Comparison of ENCODE assay signal across 22 cellular contexts in genomic region chr10:121179006-121179405, GRCh38.
A peak's percentile ranks its signal among the peaks of the same experiment; 100 is the strongest.
DNase-seq lines count a peak whose midpoint lies in the region; ATAC-seq, FAIRE-seq and TF ChIP-seq lines count a peak whose summit lies in the region.
"Had no signal": no experiment of that assay in that cellular context is flagged by ENCODE, and none has a peak within 500 bp of the region (broad histone marks: within the 10 kb centered on the region; RNA-seq: fewer than 3 reads in every experiment).

No MANE protein-coding gene starts in this region.

- peak overlapping the region; percentile 65 for H2AFZ ChIP-seq in mammary epithelial cell (ENCODE audit: low read depth, low read length)
- H2AFZ ChIP-seq in keratinocyte (ENCODE audit: control insufficient read depth, low read length): peak overlapping the region; percentile 81

- no peaks in the 10 kb centered on the region for H3K9me3 ChIP-seq in mammary epithelial cell (replicated peaks; ENCODE audit: insufficient read depth, low read length)
- no peaks in the 10 kb centered on the region for H3K9me3 ChIP-seq in keratinocyte (ENCODE audit: control insufficient read depth, low read depth, low read length)
- H3K9me3 ChIP-seq in suprapubic skin: no peaks in the 10 kb centered on the region
- no peaks in the 10 kb centered on the region for H3K9me3 ChIP-seq in A673 (ENCODE audit: low read depth, low read length, poor library complexity, severe bottlenecking)

- no peak for FAIRE-seq in keratinocyte (lab: Jason Lieb, UNC)
- FAIRE-seq: A204.1, GM12892, GM18507, HTR-8/SVneo had no signal

- H3K4me3 ChIP-seq in mammary epithelial cell (replicated peaks in 1 of 3; ENCODE audit: insufficient read depth in 1 of 3, low read depth in 2 of 3, low read length in 3 of 3) (no peak overlapping the region), epithelial cell of esophagus (ENCODE audit: low read length) (no peak overlapping the region), keratinocyte (ENCODE audit: control insufficient read depth in 2 of 3, extremely low read depth in 1 of 3, insufficient read depth in 2 of 3, low read depth in 1 of 3, low read length in 3 of 3) (peak overlapping the region in 2 of 3 experiments; percentile 17 to 30), suprapubic skin (no peak overlapping the region), A673 (ENCODE audit: low read depth, low read length, poor library complexity, severe bottlenecking) (no peak overlapping the region)

- H3K27me3 ChIP-seq in mammary epithelial cell (ENCODE audit: insufficient read depth, low read length) (no peaks in the 10 kb centered on the region), keratinocyte (ENCODE audit: control insufficient read depth, extremely low read depth, insufficient read depth, low read length) (no peaks in the 10 kb centered on the region), suprapubic skin (no peaks in the 10 kb centered on the region), A673 (replicated peaks; ENCODE audit: insufficient read depth, low read depth, low read length, poor library complexity) (peaks cover 27% of the 10 kb centered on the region)

- in situ Hi-C loops in mammary epithelial cell (cut with MboI; ENCODE audit: low sequenced_read_pairs in 2 of 2): no loop called here

- dilution Hi-C loops in mammary epithelial cell (cut with HindIII; ENCODE audit: low sequenced_read_pairs) (no loop called here), keratinocyte (cut with MboI; ENCODE audit: extremely low pct_ligation_motif_present, low sequenced_read_pairs) (no loop called here)

- no peak for TF ChIP-seq EP300 in suprapubic skin (IDR thresholded peaks at IDR 0.05)

- no peak for TF ChIP-seq POLR2A in suprapubic skin (IDR thresholded peaks at IDR 0.05)

- no peaks in the 10 kb centered on the region for H3K79me2 ChIP-seq in mammary epithelial cell (ENCODE audit: insufficient read depth, low read length)
- H3K79me2 ChIP-seq in keratinocyte (ENCODE audit: control insufficient read depth, insufficient read depth, low read length): no peaks in the 10 kb centered on the region

- POLR2A ChIA-PET in A673 (lab: Charles Lee; ENCODE audit: low non-redundant PET): no interaction called here

- H3K36me3 ChIP-seq in mammary epithelial cell (ENCODE audit: insufficient read depth, low read length) (no peaks in the 10 kb centered on the region), keratinocyte (ENCODE audit: control insufficient read depth in 2 of 2, extremely low read depth in 1 of 2, insufficient read depth in 2 of 2, low read length in 2 of 2) (no peaks in the 10 kb centered on the region), suprapubic skin (no peaks in the 10 kb centered on the region), A673 (ENCODE audit: insufficient read depth, low read length, poor library complexity, severe bottlenecking) (no peaks in the 10 kb centered on the region)

- H3K4me1 ChIP-seq in mammary epithelial cell (ENCODE audit: insufficient read depth, low read length) (peaks cover 15% of the 10 kb centered on the region), keratinocyte (ENCODE audit: control insufficient read depth, extremely low read depth, insufficient read depth, low read length) (peaks cover 14% of the 10 kb centered on the region), suprapubic skin (peaks cover 35% of the 10 kb centered on the region), A673 (ENCODE audit: insufficient read depth, low read length, poor library complexity, severe bottlenecking) (no peaks in the 10 kb centered on the region)

- H4K20me1 ChIP-seq in mammary epithelial cell (ENCODE audit: insufficient read depth, low read length) (no peaks in the 10 kb centered on the region), keratinocyte (ENCODE audit: control insufficient read depth, extremely low read depth, insufficient read depth, low read length) (no peaks in the 10 kb centered on the region)

- peak overlapping the region; percentile 46 for H3K4me2 ChIP-seq in mammary epithelial cell (ENCODE audit: insufficient read depth, low read depth, low read length)
- H3K4me2 ChIP-seq in keratinocyte (ENCODE audit: control insufficient read depth, extremely low read depth, insufficient read depth, low read depth, low read length): peak overlapping the region; percentile 80

- intact Hi-C loops in mammary epithelial cell (cut with micrococcal nuclease): no loop called here
- intact Hi-C loops in A673 (cut with micrococcal nuclease; ENCODE audit: unreplicated experiment): no loop called here

- BruUV-seq in mammary epithelial cell (replicated peaks; lab: Mats Ljungman, UMichigan) (no TSS peak), A673 (replicated peaks; lab: Mats Ljungman, UMichigan) (no TSS peak)

- DNase-seq in mammary epithelial cell (peak; percentile 63), epithelial cell of esophagus (ENCODE audit: low read depth) (peak; percentile 84), keratinocyte (ENCODE audit: low read depth, low spot score) (no peak), suprapubic skin (ENCODE audit: low spot score in 2 of 2) (no peak), activated gamma-delta T cell treated with Interleukin-2 at 50 U/mL for 16 hours (no peak), A673 (ENCODE audit: low spot score) (no peak)
- DNase-seq: AML-193; CD4-positive, alpha-beta T cell; DMS153; DMS79; GDM1; GOT3; H7; HFFc6; IMR-90 had no signal

- H3K27ac ChIP-seq in mammary epithelial cell (ENCODE audit: insufficient read depth, low read depth, low read length): no peak overlapping the region
- H3K27ac ChIP-seq in keratinocyte (ENCODE audit: control insufficient read depth, insufficient read depth, low read length): peak overlapping the region; percentile 45
- peak overlapping the region; percentile 34 for H3K27ac ChIP-seq in suprapubic skin
- no peak overlapping the region for H3K27ac ChIP-seq in A673 (ENCODE audit: low read depth, low read length, poor library complexity, severe bottlenecking)
- H3K27ac ChIP-seq: C4-2B had no signal

- TF ChIP-seq CTCF in mammary epithelial cell (conservative IDR thresholded peaks at IDR 0.05 in 1 of 2, IDR thresholded peaks at IDR 0.05 in 1 of 2; ENCODE audit: extremely low read depth in 1 of 2, insufficient read depth in 1 of 2, low read depth in 1 of 2, low read length in 2 of 2): no peak
- TF ChIP-seq CTCF in epithelial cell of esophagus (IDR thresholded peaks at IDR 0.05; ENCODE audit: insufficient read depth, low read depth, low read length, missing control alignments): no peak
- TF ChIP-seq CTCF in keratinocyte (optimal IDR thresholded peaks at IDR 0.05 in 1 of 3, IDR thresholded peaks at IDR 0.05 in 1 of 3, conservative IDR thresholded peaks at IDR 0.05 in 1 of 3; ENCODE audit: extremely low read depth in 1 of 3, insufficient read depth in 2 of 3, low read length in 3 of 3): no peak
- TF ChIP-seq CTCF in suprapubic skin (IDR thresholded peaks at IDR 0.05): no peak
- no peak for TF ChIP-seq CTCF in A673 (conservative IDR thresholded peaks at IDR 0.05; ENCODE audit: low read depth, low read length)

- H3K9ac ChIP-seq in mammary epithelial cell (ENCODE audit: insufficient read depth, low read length) (no peak overlapping the region), keratinocyte (ENCODE audit: control insufficient read depth, extremely low read depth, insufficient read depth, low read length) (no peak overlapping the region)

- H3K9me1 ChIP-seq in keratinocyte (ENCODE audit: control insufficient read depth, extremely low read depth, insufficient read depth, low read length): no peaks in the 10 kb centered on the region

- WGBS in mammary epithelial cell (ENCODE audit: low coverage, missing lambda C conversion rate): 0% methylated on average over 1 of the region's 1 CpG
- WGBS in suprapubic skin: 44% methylated on average over 1 of the region's 1 CpG

- CTCF ChIA-PET in mammary epithelial cell (lab: Charles Lee; ENCODE audit: low non-redundant PET) (no interaction called here), A673 (lab: Charles Lee) (no interaction called here)

- no peak for ATAC-seq in HG03469 (IDR thresholded peaks at IDR 0.05; ENCODE audit: unreplicated experiment)
- ATAC-seq: HCT116 had no signal

Comparison
In these comparisons a context has a peak if more than half of its experiments do, and no peak if none do; other contexts are left out.
1. DNase-seq: peak in mammary epithelial cell (single experiment) and epithelial cell of esophagus (single experiment); none in keratinocyte (single experiment), suprapubic skin (0 of 2), activated gamma-delta T cell treated with Interleukin-2 at 50 U/mL for 16 hours (single experiment) and A673 (single experiment).
2. H3K27ac ChIP-seq: peak in keratinocyte (single experiment) and suprapubic skin (single experiment); none in mammary epithelial cell (single experiment) and A673 (single experiment).
3. H3K4me3 ChIP-seq: peak in keratinocyte (2 of 3); none in mammary epithelial cell (0 of 3), epithelial cell of esophagus (single experiment), suprapubic skin (single experiment) and A673 (single experiment).